In the genomic region with DNA sequence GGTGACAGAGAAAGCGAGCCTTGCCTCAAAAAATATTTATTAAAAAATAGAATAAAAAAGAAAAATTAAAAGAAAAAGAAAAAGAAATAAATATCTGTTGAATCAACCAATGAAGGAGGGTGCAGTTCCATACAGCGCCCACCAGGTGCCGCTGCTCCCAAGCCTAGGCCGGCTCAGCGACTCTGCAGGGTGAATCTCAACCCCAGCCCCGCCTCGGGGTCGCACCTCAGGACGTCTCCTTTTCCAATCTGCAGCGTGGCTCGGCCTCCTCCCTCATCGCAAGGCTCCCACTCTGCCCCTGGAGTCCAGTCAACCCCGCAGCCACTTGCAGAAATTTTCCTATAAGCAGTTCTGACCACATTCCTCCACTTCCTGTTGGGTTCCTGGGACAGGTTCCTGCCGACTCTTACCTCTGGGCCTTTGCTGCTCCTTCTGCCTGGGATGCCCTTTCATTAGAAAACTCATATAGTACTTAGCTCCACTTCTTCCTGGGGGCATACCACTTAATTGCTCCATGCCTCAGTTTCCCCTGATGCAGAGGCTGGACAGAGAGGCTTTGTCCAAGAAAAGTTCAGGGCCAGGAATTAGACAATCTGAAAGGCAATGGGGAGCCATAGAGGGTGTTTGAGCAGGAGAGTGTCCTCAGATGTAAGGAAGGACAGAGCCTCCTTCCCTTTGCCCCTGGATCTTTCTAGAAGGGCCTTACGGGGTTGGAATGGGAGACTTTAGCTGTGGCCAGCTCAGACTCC, we compare ENCODE assay signal across 8 cellular contexts. TPM values are rescaled to one million over a fixed set of nuclear protein-coding genes. Genes with fewer than 3 reads are reported as not detected.
DNase-seq lines count a peak whose midpoint lies in the region; ATAC-seq and TF ChIP-seq lines count a peak whose summit lies in the region.

No MANE protein-coding gene starts in this region.

- in situ Hi-C loops in G401 (cut with HindIII; ENCODE audit: low sequenced_read_pairs) = no loop called here

- H3K27me3 ChIP-seq in WERI-Rb-1 (ENCODE audit: insufficient read depth, low read depth, severe bottlenecking) = peaks cover 86% of the 10 kb centered on the region

- no peaks in the 10 kb centered on the region for H3K4me1 Mint-ChIP-seq in MCF 10A (ENCODE audit: insufficient read depth, unreplicated experiment)

- intact Hi-C loops in MCF 10A (cut with micrococcal nuclease) = no loop called here

- H3K36me3 ChIP-seq in WERI-Rb-1 = no peaks in the 10 kb centered on the region

- no TSS peak for BruUV-seq in MCF 10A (replicated peaks; lab: Mats Ljungman, UMichigan)

- no peak overlapping the region for H3K4me3 ChIP-seq in WERI-Rb-1 (ENCODE audit: low read depth, low read length)

- no peaks in the 10 kb centered on the region for H3K9me3 Mint-ChIP-seq in MCF 10A (ENCODE audit: unreplicated experiment)

- POLR2A ChIA-PET in MCF 10A (lab: Yijun Ruan, JAX) = interaction anchor here (0.6 kb wide), 1 partner anchor 385 kb away, joined by 4 read pairs; no protein-coding TSS in a partner anchor

- H3K9me3 ChIP-seq in WERI-Rb-1 (ENCODE audit: severe bottlenecking) = no peaks in the 10 kb centered on the region

- H3K27me3 Mint-ChIP-seq in MCF 10A (ENCODE audit: insufficient read depth, unreplicated experiment) = no peaks in the 10 kb centered on the region

- H3K36me3 Mint-ChIP-seq in MCF 10A (ENCODE audit: insufficient read depth, unreplicated experiment) = no peaks in the 10 kb centered on the region

- CTCF ChIA-PET in MCF 10A (lab: Yijun Ruan, JAX) = interaction anchor here (0.6 to 3.0 kb wide), 50 partner anchors 9 to 1414 kb away, joined by 3 to 38 read pairs (median 3); partner anchors contain the start of genes MBD3L1, NFILZ, OR1M1 and ZNF558

- no peak overlapping the region for H3K27ac ChIP-seq in WERI-Rb-1

- no peak for ATAC-seq in GM18519 (IDR thresholded peaks at IDR 0.05; ENCODE audit: low FRiP score, unreplicated experiment)

- no peak overlapping the region for H3K27ac Mint-ChIP-seq in MCF 10A (ENCODE audit: low read depth, unreplicated experiment)

- DNase-seq in G401 (ENCODE audit: low spot score) = peak; percentile 13
- DNase-seq in M059J (ENCODE audit: low read depth) = peak; percentile 48
- peak; percentile 43 for DNase-seq in WERI-Rb-1
- DNase-seq in MCF 10A (ENCODE audit: unreplicated experiment) = peak; percentile 49
- peak; percentile 46 for DNase-seq in kidney glomerular epithelial cell (lab: John Stamatoyannopoulos, UW)
- peak; percentile 58 to 69 for DNase-seq in stimulated activated CD4-positive, alpha-beta T cell treated with anti-CD3 and anti-CD28 coated beads, Interleukin-4, amount 100 ng/mL, for 4 hours
- DNase-seq in midbrain (lab: John Stamatoyannopoulos, UW) = no peak

- TF ChIP-seq CTCF in WERI-Rb-1 (IDR thresholded peaks at IDR 0.05; ENCODE audit: low read depth, low read length) (peak; percentile 86), MCF 10A (IDR thresholded peaks at IDR 0.05; ENCODE audit: unreplicated experiment) (peak; percentile 96)

- peak overlapping the region; percentile 45 for H3K4me3 Mint-ChIP-seq in MCF 10A (ENCODE audit: unreplicated experiment)

RNA-seq across cellular contexts. Expression of gene NFILZ, which starts 24.3 kb away (rescaled TPM):
- total RNA-seq in G401 (2014; rRNA removed; shearing (Covaris generic)) = not detected in 2 replicates
- not detected in 2 replicates for total RNA-seq in M059J (2014; rRNA removed; shearing (Covaris generic))
- not detected in 2 replicates for total RNA-seq in MCF 10A (2022)

RNA-seq across cellular contexts. Expression of gene ACTL9, which starts 43.8 kb away (rescaled TPM):
- total RNA-seq in G401 (2014; rRNA removed; shearing (Covaris generic)) = not detected in 2 replicates
- total RNA-seq in M059J (2014; rRNA removed; shearing (Covaris generic)) = not detected in 2 replicates
- total RNA-seq in MCF 10A (2022) = not detected in 2 replicates

RNA-seq across cellular contexts. Expression of gene ADAMTS10, which starts 44.2 kb away (rescaled TPM):
- total RNA-seq in G401 (2014; rRNA removed; shearing (Covaris generic)) = 8.7 and 14.5 TPM in 2 replicates
- 3.4 and 5.4 TPM in 2 replicates for total RNA-seq in M059J (2014; rRNA removed; shearing (Covaris generic))
- total RNA-seq in MCF 10A (2022) = not detected in 2 replicates
